28 cellular contexts compared by ENCODE assay signal in the genomic region with DNA sequence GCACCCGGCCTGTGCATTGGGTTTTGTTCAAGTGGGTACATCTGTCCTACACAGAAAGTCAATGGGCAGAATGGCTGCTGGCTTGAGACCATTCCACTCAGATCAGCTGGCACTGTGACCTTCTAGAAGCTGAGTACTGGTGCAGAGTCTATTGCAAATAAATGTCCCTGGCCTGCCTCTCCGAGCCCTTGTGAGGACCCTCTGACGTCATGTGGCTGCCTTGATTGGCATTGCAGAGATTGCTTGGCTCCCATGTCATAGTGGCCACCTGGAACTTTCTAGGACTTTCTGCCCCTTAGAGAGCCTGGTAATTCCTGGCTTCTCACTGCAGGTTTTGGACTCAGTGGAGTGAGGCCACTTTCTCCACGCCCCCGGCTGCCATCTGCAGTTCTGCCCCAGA.
"Had no signal": no experiment of that assay in that cellular context is flagged by ENCODE, and none has a peak within 500 bp of the region (broad histone marks: within the 10 kb centered on the region; RNA-seq: fewer than 3 reads in every experiment).

No MANE protein-coding gene starts in this region.

- H3K27ac ChIP-seq: colonic mucosa, coronary artery, epithelial cell of prostate, esophagus muscularis mucosa, esophagus squamous epithelium, foreskin keratinocyte, gastrocnemius medialis, gastroesophageal sphincter, heart left ventricle, heart right ventricle had no signal

- FAIRE-seq: colon, endometrium, endothelial cell of umbilical vein, frontal cortex had no signal

- H3K27me3 ChIP-seq: colonic mucosa had no signal

- H3K4me3 ChIP-seq: colonic mucosa, coronary artery, dorsolateral prefrontal cortex, esophagus muscularis mucosa, esophagus squamous epithelium, gastrocnemius medialis, gastroesophageal sphincter, heart left ventricle, heart right ventricle had no signal

- DNase-seq: colonic mucosa; cortex of kidney; dermis blood vessel endothelial cell; dorsolateral prefrontal cortex; effector CD4-positive, alpha-beta T cell; effector CD8-positive, alpha-beta T cell; effector memory CD4-positive, alpha-beta T cell; effector memory CD8-positive, alpha-beta T cell; endodermal cell; erythroblast; esophagus squamous epithelium; foreskin fibroblast; foreskin keratinocyte; foreskin melanocyte; gastrocnemius medialis; glutamatergic neuron; head of caudate nucleus; heart right ventricle had no signal

- H3K9me3 ChIP-seq: colonic mucosa, esophagus muscularis mucosa, esophagus squamous epithelium, gastrocnemius medialis, gastroesophageal sphincter, heart left ventricle, heart right ventricle had no signal

- H3K4me1 ChIP-seq: colonic mucosa, esophagus muscularis mucosa, esophagus squamous epithelium, foreskin keratinocyte, gastroesophageal sphincter, heart left ventricle, heart right ventricle had no signal

- H3K36me3 ChIP-seq: colonic mucosa, esophagus muscularis mucosa, esophagus squamous epithelium, gastrocnemius medialis, gastroesophageal sphincter, heart left ventricle, heart right ventricle had no signal

- ATAC-seq: effector memory CD8-positive, alpha-beta T cell; esophagus mucosa; foreskin keratinocyte; gastrocnemius medialis; gastroesophageal sphincter; heart right ventricle had no signal
